Comparison of ENCODE assay signal across 1 cellular context in genomic region chr11:75768112-75768908, GRCh38.
TF ChIP-seq lines count a peak whose summit lies in the region.

Gene DGAT2, plus strand, starts transcription at chr11:75768778. Its CDS starts 214 bp downstream, at chr11:75768992.

TF ChIP-seq in K562, 482 proteins besides CTCF, POLR2A, EP300 and RAD21 (continued from another document):
- TF ChIP-seq, protein P1, sequence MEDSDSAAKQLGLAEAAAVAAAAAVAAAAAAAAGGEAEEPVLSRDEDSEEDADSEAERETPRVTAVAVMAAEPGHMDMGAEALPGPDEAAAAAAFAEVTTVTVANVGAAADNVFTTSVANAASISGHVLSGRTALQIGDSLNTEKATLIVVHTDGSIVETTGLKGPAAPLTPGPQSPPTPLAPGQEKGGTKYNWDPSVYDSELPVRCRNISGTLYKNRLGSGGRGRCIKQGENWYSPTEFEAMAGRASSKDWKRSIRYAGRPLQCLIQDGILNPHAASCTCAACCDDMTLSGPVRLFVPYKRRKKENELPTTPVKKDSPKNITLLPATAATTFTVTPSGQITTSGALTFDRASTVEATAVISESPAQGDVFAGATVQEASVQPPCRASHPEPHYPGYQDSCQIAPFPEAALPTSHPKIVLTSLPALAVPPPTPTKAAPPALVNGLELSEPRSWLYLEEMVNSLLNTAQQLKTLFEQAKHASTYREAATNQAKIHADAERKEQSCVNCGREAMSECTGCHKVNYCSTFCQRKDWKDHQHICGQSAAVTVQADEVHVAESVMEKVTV (CRISPR knock-in tag; IDR thresholded peaks at IDR 0.05) = no peak
- no peak for TF ChIP-seq MCM3 (IDR thresholded peaks at IDR 0.05)
- peak; percentile 96 to 98 for TF ChIP-seq E2F6 (IDR thresholded peaks at IDR 0.05; ENCODE audit: borderline replicate concordance in 1 of 2, extremely low read depth in 1 of 2, insufficient read depth in 1 of 2, insufficient read length in 1 of 2, low read depth in 1 of 2, low read length in 1 of 2, poor library complexity in 1 of 2, severe bottlenecking in 1 of 2)
- 0 out of 4 replicates have a peak, but pooled peaks of 1 of the 2 experiments have one; percentile 15 for TF ChIP-seq RCOR1 (IDR thresholded peaks at IDR 0.05; ENCODE audit: borderline replicate concordance in 1 of 2, low read depth in 2 of 2, low read length in 2 of 2)
- peak; percentile 83; the same call in 1 of the 2 replicates for TF ChIP-seq LEF1 (IDR thresholded peaks at IDR 0.05)
- no peak for TF ChIP-seq ZNF445 (CRISPR knock-in tag; IDR thresholded peaks at IDR 0.05; ENCODE audit: low read depth)
- TF ChIP-seq ARID4B (CRISPR knock-in tag; IDR thresholded peaks at IDR 0.05) = 0 out of 2 replicates have a peak, but pooled peaks have one; percentile 29
- no peak for TF ChIP-seq ZNF778 (CRISPR knock-in tag; IDR thresholded peaks at IDR 0.05)
- TF ChIP-seq ZBTB34 (CRISPR knock-in tag; IDR thresholded peaks at IDR 0.05) = no peak
- peak; percentile 71 for TF ChIP-seq USF1 (CRISPR knock-in tag; IDR thresholded peaks at IDR 0.05)
- TF ChIP-seq U2AF1 (optimal IDR thresholded peaks at IDR 0.05; ENCODE audit: low read depth, low read length) = peak; percentile 91
- 0 out of 2 replicates have a peak, but pooled peaks have one; percentile 49 for TF ChIP-seq DIDO1 (tag; IDR thresholded peaks at IDR 0.05; ENCODE audit: low read depth)
- no peak for TF ChIP-seq TAF15 (IDR thresholded peaks at IDR 0.05; ENCODE audit: low read depth, low read length)
- peak; percentile 77; the same call in 1 of the 2 replicates for TF ChIP-seq FOXP1 (CRISPR knock-in tag; IDR thresholded peaks at IDR 0.05)
- peak; percentile 24; the same call in 1 of the 2 replicates for TF ChIP-seq XRCC5 (IDR thresholded peaks at IDR 0.05; ENCODE audit: low read depth, low read length)
- TF ChIP-seq ZNF212 (CRISPR knock-in tag; IDR thresholded peaks at IDR 0.05) = no peak
- TF ChIP-seq, protein P2, sequence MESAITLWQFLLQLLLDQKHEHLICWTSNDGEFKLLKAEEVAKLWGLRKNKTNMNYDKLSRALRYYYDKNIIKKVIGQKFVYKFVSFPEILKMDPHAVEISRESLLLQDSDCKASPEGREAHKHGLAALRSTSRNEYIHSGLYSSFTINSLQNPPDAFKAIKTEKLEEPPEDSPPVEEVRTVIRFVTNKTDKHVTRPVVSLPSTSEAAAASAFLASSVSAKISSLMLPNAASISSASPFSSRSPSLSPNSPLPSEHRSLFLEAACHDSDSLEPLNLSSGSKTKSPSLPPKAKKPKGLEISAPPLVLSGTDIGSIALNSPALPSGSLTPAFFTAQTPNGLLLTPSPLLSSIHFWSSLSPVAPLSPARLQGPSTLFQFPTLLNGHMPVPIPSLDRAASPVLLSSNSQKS (CRISPR knock-in tag; IDR thresholded peaks at IDR 0.05) = no peak
- TF ChIP-seq ZNF146 (CRISPR knock-in tag; IDR thresholded peaks at IDR 0.05; ENCODE audit: unreplicated experiment) = no peak
- TF ChIP-seq BHLHE40 (IDR thresholded peaks at IDR 0.05; ENCODE audit: low read length) = peak; percentile 99
- peak; percentile 93 for TF ChIP-seq MYC (IDR thresholded peaks at IDR 0.05; ENCODE audit: low read depth, low read length)
- peak; percentile 89 for TF ChIP-seq MYC (CRISPR knock-in tag; IDR thresholded peaks at IDR 0.05; ENCODE audit: borderline replicate concordance, low read depth)
- no peak for TF ChIP-seq ZNF586 (CRISPR knock-in tag; conservative IDR thresholded peaks at IDR 0.05)
